ENCODE assay signal across 1 cellular context in the genomic region with DNA sequence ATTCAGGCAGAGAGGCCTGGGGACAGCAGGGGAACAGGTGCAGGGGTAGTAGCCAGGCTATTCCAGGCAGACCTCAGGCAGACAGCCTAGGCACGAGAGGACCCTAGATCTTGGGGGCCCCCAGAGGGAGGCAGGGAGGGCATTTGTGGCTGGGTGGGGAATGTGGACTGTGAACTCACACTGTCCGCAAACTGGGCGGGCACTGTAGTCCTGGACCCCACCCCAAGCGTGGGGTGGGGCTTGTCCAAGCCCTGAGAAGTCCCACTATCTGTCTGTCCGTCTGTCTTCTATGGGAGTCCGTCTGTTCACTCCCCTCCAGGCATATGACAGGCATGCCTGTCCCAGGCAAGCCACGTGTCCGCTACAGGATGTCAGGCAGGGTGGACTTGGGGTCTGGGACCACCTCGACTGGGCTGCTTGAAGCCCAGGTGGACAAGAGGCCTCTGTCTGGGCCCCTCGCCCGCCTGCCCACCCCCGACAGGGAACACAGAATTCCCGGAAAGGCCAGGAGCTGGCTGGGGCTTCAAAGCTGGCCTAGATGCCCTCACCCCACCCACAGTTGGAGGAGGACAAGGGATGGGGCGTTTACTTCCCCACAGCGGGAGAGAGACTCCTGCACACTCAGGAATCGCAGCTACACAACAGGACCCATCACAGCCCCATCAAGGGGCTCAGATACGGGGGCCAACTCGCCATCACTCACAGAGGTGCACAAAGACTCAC.
TF ChIP-seq lines count a peak whose summit lies in the region.

A gene (minus strand): TSS at position 151 of the 723 bp plus-strand sequence. CDS start 2,336 bp downstream, outside the sequence.

TF ChIP-seq in GM23338, 12 proteins besides CTCF, POLR2A, EP300 and RAD21 (continued from another document):
- TF ChIP-seq, protein P1, sequence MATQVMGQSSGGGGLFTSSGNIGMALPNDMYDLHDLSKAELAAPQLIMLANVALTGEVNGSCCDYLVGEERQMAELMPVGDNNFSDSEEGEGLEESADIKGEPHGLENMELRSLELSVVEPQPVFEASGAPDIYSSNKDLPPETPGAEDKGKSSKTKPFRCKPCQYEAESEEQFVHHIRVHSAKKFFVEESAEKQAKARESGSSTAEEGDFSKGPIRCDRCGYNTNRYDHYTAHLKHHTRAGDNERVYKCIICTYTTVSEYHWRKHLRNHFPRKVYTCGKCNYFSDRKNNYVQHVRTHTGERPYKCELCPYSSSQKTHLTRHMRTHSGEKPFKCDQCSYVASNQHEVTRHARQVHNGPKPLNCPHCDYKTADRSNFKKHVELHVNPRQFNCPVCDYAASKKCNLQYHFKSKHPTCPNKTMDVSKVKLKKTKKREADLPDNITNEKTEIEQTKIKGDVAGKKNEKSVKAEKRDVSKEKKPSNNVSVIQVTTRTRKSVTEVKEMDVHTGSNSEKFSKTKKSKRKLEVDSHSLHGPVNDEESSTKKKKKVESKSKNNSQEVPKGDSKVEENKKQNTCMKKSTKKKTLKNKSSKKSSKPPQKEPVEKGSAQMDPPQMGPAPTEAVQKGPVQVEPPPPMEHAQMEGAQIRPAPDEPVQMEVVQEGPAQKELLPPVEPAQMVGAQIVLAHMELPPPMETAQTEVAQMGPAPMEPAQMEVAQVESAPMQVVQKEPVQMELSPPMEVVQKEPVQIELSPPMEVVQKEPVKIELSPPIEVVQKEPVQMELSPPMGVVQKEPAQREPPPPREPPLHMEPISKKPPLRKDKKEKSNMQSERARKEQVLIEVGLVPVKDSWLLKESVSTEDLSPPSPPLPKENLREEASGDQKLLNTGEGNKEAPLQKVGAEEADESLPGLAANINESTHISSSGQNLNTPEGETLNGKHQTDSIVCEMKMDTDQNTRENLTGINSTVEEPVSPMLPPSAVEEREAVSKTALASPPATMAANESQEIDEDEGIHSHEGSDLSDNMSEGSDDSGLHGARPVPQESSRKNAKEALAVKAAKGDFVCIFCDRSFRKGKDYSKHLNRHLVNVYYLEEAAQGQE (IDR thresholded peaks at IDR 0.05; ENCODE audit: unreplicated experiment) = no peak
- TF ChIP-seq EZH2phosphoT487 (IDR thresholded peaks at IDR 0.05; ENCODE audit: unreplicated experiment) (no peak), JUNB (IDR thresholded peaks at IDR 0.05; ENCODE audit: unreplicated experiment) (no peak), EZH2 (IDR thresholded peaks at IDR 0.05; ENCODE audit: low read depth, unreplicated experiment) (no peak), CREB1 (CRISPR knock-in tag; IDR thresholded peaks at IDR 0.05; ENCODE audit: low read depth) (no peak), POLR2AphosphoS5 (IDR thresholded peaks at IDR 0.05; ENCODE audit: low read depth) (no peak), NANOG (IDR thresholded peaks at IDR 0.05; ENCODE audit: borderline replicate concordance) (no peak), ZNF114 (CRISPR knock-in tag; IDR thresholded peaks at IDR 0.05) (no peak), STAT1 (IDR thresholded peaks at IDR 0.05; ENCODE audit: unreplicated experiment) (no peak)
- TF ChIP-seq, protein P2, sequence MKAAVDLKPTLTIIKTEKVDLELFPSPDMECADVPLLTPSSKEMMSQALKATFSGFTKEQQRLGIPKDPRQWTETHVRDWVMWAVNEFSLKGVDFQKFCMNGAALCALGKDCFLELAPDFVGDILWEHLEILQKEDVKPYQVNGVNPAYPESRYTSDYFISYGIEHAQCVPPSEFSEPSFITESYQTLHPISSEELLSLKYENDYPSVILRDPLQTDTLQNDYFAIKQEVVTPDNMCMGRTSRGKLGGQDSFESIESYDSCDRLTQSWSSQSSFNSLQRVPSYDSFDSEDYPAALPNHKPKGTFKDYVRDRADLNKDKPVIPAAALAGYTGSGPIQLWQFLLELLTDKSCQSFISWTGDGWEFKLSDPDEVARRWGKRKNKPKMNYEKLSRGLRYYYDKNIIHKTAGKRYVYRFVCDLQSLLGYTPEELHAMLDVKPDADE (IDR thresholded peaks at IDR 0.05) = no peak
TF ChIP-seq in GM23338: peak in this region for 0.
